In genomic region chr2:67374481-67374880, GRCh38 we compare ENCODE assay signal across 1 cellular context.
TF ChIP-seq lines count a peak whose summit lies in the region.

No MANE protein-coding gene starts in this region.

TF ChIP-seq in SK-N-SH, 30 proteins besides CTCF, POLR2A, EP300 and RAD21 (continued from another document):
- TF ChIP-seq ZBTB33 (IDR thresholded peaks at IDR 0.05; ENCODE audit: borderline replicate concordance, low read depth): no peak
- TF ChIP-seq MXI1 (IDR thresholded peaks at IDR 0.05; ENCODE audit: low read depth, low read length): no peak
- TF ChIP-seq ELF1 (IDR thresholded peaks at IDR 0.05): no peak
- TF ChIP-seq TAF1 (IDR thresholded peaks at IDR 0.05; ENCODE audit: borderline replicate concordance, low read depth, low read length): no peak
- TF ChIP-seq MEF2A (IDR thresholded peaks at IDR 0.05; ENCODE audit: borderline replicate concordance, low read depth): no peak
- no peak for TF ChIP-seq FOSL2 (IDR thresholded peaks at IDR 0.05; ENCODE audit: borderline replicate concordance, low read depth)
- no peak for TF ChIP-seq FOXM1 (IDR thresholded peaks at IDR 0.05; ENCODE audit: low read depth)
- TF ChIP-seq NRF1 (IDR thresholded peaks at IDR 0.05; ENCODE audit: low read depth, low read length): no peak
- no peak for TF ChIP-seq SMC3 (IDR thresholded peaks at IDR 0.05; ENCODE audit: low read depth, low read length)
- no peak for TF ChIP-seq IRF3 (IDR thresholded peaks at IDR 0.05; ENCODE audit: low read depth, low read length)
- TF ChIP-seq RXRA (IDR thresholded peaks at IDR 0.05; ENCODE audit: borderline replicate concordance, low read depth): no peak
- no peak for TF ChIP-seq YY1 (IDR thresholded peaks at IDR 0.05; ENCODE audit: low read depth)
- no peak for TF ChIP-seq PBX3 (IDR thresholded peaks at IDR 0.05)
- no peak for TF ChIP-seq GATA2 (CRISPR knock-in tag; IDR thresholded peaks at IDR 0.05)
- no peak for TF ChIP-seq SIN3A (IDR thresholded peaks at IDR 0.05; ENCODE audit: borderline replicate concordance, low read depth, low read length)
